Comparison of ENCODE assay signal across 8 cellular contexts in genomic region chr17:81040791-81041337, GRCh38. TPM values are rescaled to one million over a fixed set of nuclear protein-coding genes. Genes with fewer than 3 reads are reported as not detected.
DNase-seq lines count a peak whose midpoint lies in the region; FAIRE-seq and TF ChIP-seq lines count a peak whose summit lies in the region.

No MANE protein-coding gene starts in this region.

- POLR2A ChIA-PET in endothelial cell of umbilical vein (lab: Charles Lee) = no interaction called here

- FAIRE-seq in endothelial cell of umbilical vein (lab: Jason Lieb, UNC) = no peak

- H2AFZ ChIP-seq in endothelial cell of umbilical vein (ENCODE audit: low read depth, low read length) = no peak overlapping the region

- no peaks in the 10 kb centered on the region for H4K20me1 ChIP-seq in endothelial cell of umbilical vein (replicated peaks; ENCODE audit: control insufficient read depth, extremely low read depth, insufficient read depth, low read length)

- dilution Hi-C loops in endothelial cell of umbilical vein (cut with MboI; ENCODE audit: extremely low pct_ligation_motif_present, low sequenced_read_pairs) = no loop called here

- no peaks in the 10 kb centered on the region for H3K27me3 ChIP-seq in endothelial cell of umbilical vein (ENCODE audit: control insufficient read depth in 2 of 2, insufficient read depth in 2 of 2, low read length in 2 of 2)
- H3K27me3 ChIP-seq in spleen (replicated peaks in 1 of 7) = peaks cover 0 to 20% (median 0%) of the 10 kb centered on the region in 7 donors

- intact Hi-C loops in endothelial cell of umbilical vein (cut with micrococcal nuclease) (no loop called here), spleen (cut with DNase I; ENCODE audit: low total_unique reads) (no loop called here)

- H3K9ac ChIP-seq in endothelial cell of umbilical vein (replicated peaks; ENCODE audit: extremely low read depth, insufficient read depth, low read length) = no peak overlapping the region

- H3K36me3 ChIP-seq in endothelial cell of umbilical vein (ENCODE audit: control insufficient read depth in 2 of 2, extremely low read depth in 1 of 2, insufficient read depth in 2 of 2, low read length in 2 of 2) = no peaks in the 10 kb centered on the region
- H3K36me3 ChIP-seq in spleen = no peaks in the 10 kb centered on the region

- BruUV-seq in endothelial cell of umbilical vein (replicated peaks; lab: Mats Ljungman, UMichigan) = no TSS peak

- H3K4me1 ChIP-seq in endothelial cell of umbilical vein (ENCODE audit: control insufficient read depth, extremely low read depth, insufficient read depth, low read length) (peaks cover 29% of the 10 kb centered on the region), spleen (peaks cover 9 to 81% (median 44%) of the 10 kb centered on the region in 6 donors)

- no peaks in the 10 kb centered on the region for H3K9me1 ChIP-seq in endothelial cell of umbilical vein (replicated peaks; ENCODE audit: control insufficient read depth, extremely low read depth, insufficient read depth, low read length)

- no peak overlapping the region for H3K4me2 ChIP-seq in endothelial cell of umbilical vein (ENCODE audit: insufficient read depth, low read length)

- H3K79me2 ChIP-seq in endothelial cell of umbilical vein (ENCODE audit: control insufficient read depth, insufficient read depth, low read length) = peaks cover 5% of the 10 kb centered on the region

- peak; percentile 59 to 63 for TF ChIP-seq CTCF in endothelial cell of umbilical vein (IDR thresholded peaks at IDR 0.05; ENCODE audit: extremely low read depth in 1 of 2, insufficient read depth in 1 of 2, low read depth in 1 of 2, low read length in 2 of 2)
- TF ChIP-seq CTCF in spleen (IDR thresholded peaks at IDR 0.05 in 8 of 11, conservative IDR thresholded peaks at IDR 0.05 in 3 of 11) = peak in 7 of 11 experiments; percentile 13 to 51 (median 37)

- CTCF ChIA-PET in endothelial cell of umbilical vein (lab: Charles Lee) = interaction anchor here (1.0 to 1.6 kb wide), 3 partner anchors 24 to 61 kb away, joined by 3 to 5 read pairs (median 4); no protein-coding TSS in a partner anchor

- DNase-seq in SIG-M5 treated with dmso at 0.1 percent for 504 hours (lab: John Stamatoyannopoulos, UW; ENCODE audit: unreplicated experiment) = peak; percentile 31
- DNase-seq in SIG-M5 (lab: John Stamatoyannopoulos, UW) = no peak
- DNase-seq in OCI-M1 (lab: John Stamatoyannopoulos, UW) = peak; percentile 56
- no peak for DNase-seq in endothelial cell of umbilical vein (ENCODE audit: low read depth, low spot score)
- DNase-seq in spleen = no peak
- DNase-seq in hippocampal formation (lab: John Stamatoyannopoulos, UW) = no peak
- DNase-seq in central memory CD4-positive, alpha-beta T cell = no peak
- DNase-seq in NCI-H446 (lab: John Stamatoyannopoulos, UW) = no peak

- no peak for TF ChIP-seq POLR2A in endothelial cell of umbilical vein (IDR thresholded peaks at IDR 0.05; ENCODE audit: low read depth, low read length)
- no peak for TF ChIP-seq POLR2A in spleen (IDR thresholded peaks at IDR 0.05)

- 37 to 61% (median 46%) methylated on average over 3 to 6 of the region's 6 CpGs for WGBS in spleen, 5 donors

- H3K4me3 ChIP-seq in endothelial cell of umbilical vein (replicated peaks in 1 of 3; ENCODE audit: insufficient read depth in 1 of 3, low read depth in 1 of 3, low read length in 3 of 3) (no peak overlapping the region), spleen (no peak overlapping the region)

- H3K9me3 ChIP-seq in endothelial cell of umbilical vein (replicated peaks; ENCODE audit: control insufficient read depth, insufficient read depth, low read length) = no peaks in the 10 kb centered on the region
- H3K9me3 ChIP-seq in spleen = no peaks in the 10 kb centered on the region

- H3K27ac ChIP-seq in endothelial cell of umbilical vein (ENCODE audit: insufficient read depth, low read depth, low read length) (no peak overlapping the region), spleen (no peak overlapping the region)

TF ChIP-seq in endothelial cell of umbilical vein, 7 proteins besides CTCF, POLR2A, EP300 and RAD21:
- TF ChIP-seq JUN (IDR thresholded peaks at IDR 0.05; ENCODE audit: borderline replicate concordance, insufficient read depth, insufficient read length, low read depth) (no peak), MYC (IDR thresholded peaks at IDR 0.05; ENCODE audit: low read depth, low read length) (no peak), FOS (IDR thresholded peaks at IDR 0.05; ENCODE audit: borderline replicate concordance, insufficient read depth, low read length) (no peak), EZH2 (IDR thresholded peaks at IDR 0.05; ENCODE audit: borderline replicate concordance, low read depth, low read length, severe bottlenecking) (no peak), GATA2 (IDR thresholded peaks at IDR 0.05; ENCODE audit: insufficient read depth, insufficient read length, low read depth, low read length) (no peak), POLR2AphosphoS5 (IDR thresholded peaks at IDR 0.05; ENCODE audit: insufficient read depth, low read depth, low read length) (no peak)
- TF ChIP-seq, protein P1, sequence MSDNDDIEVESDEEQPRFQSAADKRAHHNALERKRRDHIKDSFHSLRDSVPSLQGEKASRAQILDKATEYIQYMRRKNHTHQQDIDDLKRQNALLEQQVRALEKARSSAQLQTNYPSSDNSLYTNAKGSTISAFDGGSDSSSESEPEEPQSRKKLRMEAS (IDR thresholded peaks at IDR 0.05; ENCODE audit: insufficient read depth, insufficient read length) = no peak

RNA-seq across cellular contexts. Expression of gene BAIAP2, which starts 5.9 kb away (rescaled TPM):
- total RNA-seq in endothelial cell of umbilical vein (18.6 and 21.4 TPM in 2 replicates), spleen (10 to 100 TPM; 12.7 to 33.2 (median 23.4) TPM)
- polyA plus RNA-seq in endothelial cell of umbilical vein (12.3 and 14.7 TPM in 2 replicates), spleen (10 to 100 TPM in 1 of 3 donors, 1 to 10 TPM in 2; 2.8 to 11.8 (median 4.4) TPM)
- polyA plus RNA-seq in endothelial cell of umbilical vein (2011; cell fraction: cytosol; rRNA removed) = 7.7 and 7.9 TPM in 2 replicates
- polyA plus RNA-seq in endothelial cell of umbilical vein (2011; cell fraction: nucleus; rRNA removed) = 18.9 and 23.2 TPM in 2 replicates
- polyA plus RNA-seq in endothelial cell of umbilical vein (2012) = 10.9 and 15.7 TPM in 2 replicates
- 7.4 and 11.4 TPM in 2 replicates for polyA minus RNA-seq in endothelial cell of umbilical vein
- 27.1 TPM for polyA minus RNA-seq in endothelial cell of umbilical vein (2011; cell fraction: cytosol; rRNA and poly(A)+ RNA removed)
- 7.9 and 15.4 TPM in 2 replicates for polyA minus RNA-seq in endothelial cell of umbilical vein (2011; cell fraction: nucleus; rRNA and poly(A)+ RNA removed)

RNA-seq across cellular contexts. Expression of gene CHMP6, which starts 49.2 kb away (rescaled TPM):
- total RNA-seq in endothelial cell of umbilical vein = 42.5 and 42.6 TPM in 2 replicates
- polyA plus RNA-seq in endothelial cell of umbilical vein = 48.5 and 59.9 TPM in 2 replicates
- 37.2 and 48.7 TPM in 2 replicates for polyA plus RNA-seq in endothelial cell of umbilical vein (2011; cell fraction: cytosol; rRNA removed)
- polyA plus RNA-seq in endothelial cell of umbilical vein (2011; cell fraction: nucleus; rRNA removed) = 23.2 and 28.2 TPM in 2 replicates
- 22.5 and 29.6 TPM in 2 replicates for polyA plus RNA-seq in endothelial cell of umbilical vein (2012)
- 16.2 and 19.0 TPM in 2 replicates for polyA minus RNA-seq in endothelial cell of umbilical vein
- 9.1 TPM for polyA minus RNA-seq in endothelial cell of umbilical vein (2011; cell fraction: cytosol; rRNA and poly(A)+ RNA removed)
- 10.2 and 18.3 TPM in 2 replicates for polyA minus RNA-seq in endothelial cell of umbilical vein (2011; cell fraction: nucleus; rRNA and poly(A)+ RNA removed)
- total RNA-seq in spleen = 10 to 100 TPM; 23.0 to 35.7 (median 31.5) TPM
- 10 to 100 TPM; 24.0 to 41.1 (median 25.4) TPM for polyA plus RNA-seq in spleen

Comparison
In these comparisons a context has a peak if more than half of its experiments do, and no peak if none do; other contexts are left out.
1. DNase-seq: peak in SIG-M5 treated with dmso at 0.1 percent for 504 hours (single experiment) and OCI-M1 (single experiment); none in SIG-M5 (single experiment), endothelial cell of umbilical vein (single experiment), spleen (single experiment), hippocampal formation (0 of 2), central memory CD4-positive, alpha-beta T cell (single experiment) and NCI-H446 (0 of 2).